In genomic region chr1:39381839-39382238, GRCh38 we compare ENCODE assay signal across 22 cellular contexts.
DNase-seq lines count a peak whose midpoint lies in the region; ATAC-seq, FAIRE-seq and TF ChIP-seq lines count a peak whose summit lies in the region.
"Had no signal": no experiment of that assay in that cellular context is flagged by ENCODE, and none has a peak within 500 bp of the region (broad histone marks: within the 10 kb centered on the region; RNA-seq: fewer than 3 reads in every experiment).

No MANE protein-coding gene starts in this region.

- DNase-seq in astrocyte of the hippocampus (ENCODE audit: low read depth, low spot score) (peak; percentile 39), endothelial cell of umbilical vein (ENCODE audit: low read depth, low spot score) (peak; percentile 90), right atrium auricular region (ENCODE audit: low spot score) (no peak), sigmoid colon (peak; percentile 81), cerebellar nuclear complex (lab: John Stamatoyannopoulos, UW) (no peak)
- no peak for DNase-seq in effector memory CD8-positive, alpha-beta T cell
- DNase-seq: activated T-cell treated with anti-CD3 and anti-CD28 coated beads, Interleukin-2, amount 50 U/mL, for 72 hours; cortex of kidney; foreskin melanocyte; NCI-H1105; NCI-H2081; NCI-H446; stimulated activated CD4-positive, alpha-beta T cell treated with anti-CD3 and anti-CD28 coated beads, Interleukin-1b, Interleukin-23, amount 100 ng/mL, for 48 hours had no signal

- H3K9me3 ChIP-seq in endothelial cell of umbilical vein (replicated peaks; ENCODE audit: control insufficient read depth, insufficient read depth, low read length) (no peaks in the 10 kb centered on the region), right atrium auricular region (no peaks in the 10 kb centered on the region), sigmoid colon (no peaks in the 10 kb centered on the region)
- H3K9me3 ChIP-seq: SJSA1 had no signal

- 85 to 88% methylated on average over 5 of the region's 5 CpGs for WGBS in sigmoid colon, 2 donors

- CTCF ChIA-PET in endothelial cell of umbilical vein (lab: Charles Lee), result interaction anchor here (0.9 to 13.2 kb wide), 6 partner anchors 12 to 283 kb away, joined by 3 to 273 read pairs (median 4); no protein-coding TSS in a partner anchor

- no peaks in the 10 kb centered on the region for H3K27me3 ChIP-seq in endothelial cell of umbilical vein (ENCODE audit: control insufficient read depth in 2 of 2, insufficient read depth in 2 of 2, low read length in 2 of 2)
- H3K27me3 ChIP-seq in right atrium auricular region, result no peaks in the 10 kb centered on the region
- no peaks in the 10 kb centered on the region for H3K27me3 ChIP-seq in sigmoid colon
- H3K27me3 ChIP-seq: SJSA1 had no signal

- intact Hi-C loops in endothelial cell of umbilical vein (cut with micrococcal nuclease), result loop anchor here (1.0 to 2.0 kb wide), 2 partner anchors 17 to 29 kb away; no protein-coding TSS in a partner anchor
- intact Hi-C loops in sigmoid colon (cut with DNase I), result no loop called here

- H3K79me2 ChIP-seq in endothelial cell of umbilical vein (ENCODE audit: control insufficient read depth, insufficient read depth, low read length), result peaks cover 7% of the 10 kb centered on the region

- TF ChIP-seq CTCF in endothelial cell of umbilical vein (IDR thresholded peaks at IDR 0.05; ENCODE audit: extremely low read depth in 1 of 2, insufficient read depth in 1 of 2, low read depth in 1 of 2, low read length in 2 of 2) (no peak), right atrium auricular region (IDR thresholded peaks at IDR 0.05) (no peak), sigmoid colon (IDR thresholded peaks at IDR 0.05) (no peak)

- peaks cover 82% of the 10 kb centered on the region for H3K36me3 Mint-ChIP-seq in effector memory CD8-positive, alpha-beta T cell (ENCODE audit: insufficient read depth)

- H3K4me2 ChIP-seq in endothelial cell of umbilical vein (ENCODE audit: insufficient read depth, low read length), result no peak overlapping the region

- TF ChIP-seq EP300 in sigmoid colon (IDR thresholded peaks at IDR 0.05), result no peak

- no peaks in the 10 kb centered on the region for H3K9me1 ChIP-seq in endothelial cell of umbilical vein (replicated peaks; ENCODE audit: control insufficient read depth, extremely low read depth, insufficient read depth, low read length)

- H2AFZ ChIP-seq in endothelial cell of umbilical vein (ENCODE audit: low read depth, low read length), result no peak overlapping the region

- peak overlapping the region; percentile 77 for H3K27ac ChIP-seq in endothelial cell of umbilical vein (ENCODE audit: insufficient read depth, low read depth, low read length)
- H3K27ac ChIP-seq in right atrium auricular region, result peak overlapping the region; percentile 6 to 47
- H3K27ac ChIP-seq in sigmoid colon, result peak overlapping the region; percentile 57 to 84 (median 70)
- H3K27ac ChIP-seq: SJSA1, skin epidermis had no signal

- no peak overlapping the region for H3K9ac ChIP-seq in endothelial cell of umbilical vein (replicated peaks; ENCODE audit: extremely low read depth, insufficient read depth, low read length)

- peak; percentile 61 for FAIRE-seq in endothelial cell of umbilical vein (lab: Jason Lieb, UNC)
- FAIRE-seq: H1 had no signal

- POLR2A ChIA-PET in endothelial cell of umbilical vein (lab: Charles Lee), result interaction anchor here (0.9 kb wide), 1 partner anchor 10 kb away, joined by 3 read pairs; no protein-coding TSS in a partner anchor

- no peak overlapping the region for H3K4me3 Mint-ChIP-seq in effector memory CD8-positive, alpha-beta T cell
- H3K4me3 Mint-ChIP-seq: activated naive CD4-positive, alpha-beta T cell treated with anti-CD3 and anti-CD28 coated beads, Interleukin-2, amount 50 U/mL, for 24 hours; activated T-cell treated with anti-CD3 and anti-CD28 coated beads, Interleukin-2, amount 50 U/mL, for 72 hours; CD14-positive monocyte; natural killer cell treated with Interleukin-12 subunit alpha and Interleukin-12 subunit beta and Interleukin-15 and Interleukin-18, amount 100 ng/mL, for 72 hours had no signal

- no peaks in the 10 kb centered on the region for H3K27me3 Mint-ChIP-seq in effector memory CD8-positive, alpha-beta T cell
- H3K27me3 Mint-ChIP-seq: activated naive CD4-positive, alpha-beta T cell treated with anti-CD3 and anti-CD28 coated beads, Interleukin-2, amount 50 U/mL, for 24 hours; natural killer cell treated with Interleukin-12 subunit alpha and Interleukin-12 subunit beta and Interleukin-15 and Interleukin-18, amount 100 ng/mL, for 72 hours had no signal

- H3K36me3 ChIP-seq in endothelial cell of umbilical vein (ENCODE audit: control insufficient read depth in 2 of 2, extremely low read depth in 1 of 2, insufficient read depth in 2 of 2, low read length in 2 of 2) (peaks cover 15 to 22% of the 10 kb centered on the region in 2 experiments), right atrium auricular region (peaks cover 74% of the 10 kb centered on the region), sigmoid colon (peaks cover 10 to 95% (median 43%) of the 10 kb centered on the region in 4 donors)

- no peaks in the 10 kb centered on the region for H4K20me1 ChIP-seq in endothelial cell of umbilical vein (replicated peaks; ENCODE audit: control insufficient read depth, extremely low read depth, insufficient read depth, low read length)

- peaks cover 3 to 4% of the 10 kb centered on the region in 2 donors for H3K4me1 Mint-ChIP-seq in effector memory CD8-positive, alpha-beta T cell (ENCODE audit: low read depth in 2 of 2)
- H3K4me1 Mint-ChIP-seq: activated naive CD4-positive, alpha-beta T cell treated with anti-CD3 and anti-CD28 coated beads, Interleukin-2, amount 50 U/mL, for 24 hours had no signal

- no peak overlapping the region for H3K27ac Mint-ChIP-seq in effector memory CD8-positive, alpha-beta T cell
- H3K27ac Mint-ChIP-seq: activated naive CD4-positive, alpha-beta T cell treated with anti-CD3 and anti-CD28 coated beads, Interleukin-2, amount 50 U/mL, for 24 hours; activated T-cell treated with anti-CD3 and anti-CD28 coated beads, Interleukin-2, amount 50 U/mL, for 72 hours; natural killer cell treated with Interleukin-12 subunit alpha and Interleukin-12 subunit beta and Interleukin-15 and Interleukin-18, amount 100 ng/mL, for 72 hours had no signal

- H3K4me1 ChIP-seq in endothelial cell of umbilical vein (ENCODE audit: control insufficient read depth, extremely low read depth, insufficient read depth, low read length) (peaks cover 25% of the 10 kb centered on the region), right atrium auricular region (peaks cover 0 to 5% of the 10 kb centered on the region in 2 donors), sigmoid colon (peaks cover 0 to 36% (median 23%) of the 10 kb centered on the region in 4 donors)

- BruUV-seq in endothelial cell of umbilical vein (replicated peaks; lab: Mats Ljungman, UMichigan), result no TSS peak

- dilution Hi-C loops in endothelial cell of umbilical vein (cut with MboI; ENCODE audit: extremely low pct_ligation_motif_present, low sequenced_read_pairs), result no loop called here

- ATAC-seq in effector memory CD8-positive, alpha-beta T cell (replicated peaks), result no peak
- ATAC-seq in HG02678 (IDR thresholded peaks at IDR 0.05; ENCODE audit: unreplicated experiment) (no peak), GM18511 (IDR thresholded peaks at IDR 0.05; ENCODE audit: unreplicated experiment) (no peak)
- ATAC-seq: activated T-cell treated with anti-CD3 and anti-CD28 coated beads, Interleukin-2, amount 50 U/mL, for 72 hours; natural killer cell treated with Interleukin-12 subunit alpha and Interleukin-12 subunit beta and Interleukin-15 and Interleukin-18, amount 100 ng/mL, for 72 hours; Panc1 had no signal

- H3K4me3 ChIP-seq in endothelial cell of umbilical vein (replicated peaks in 1 of 3; ENCODE audit: insufficient read depth in 1 of 3, low read depth in 1 of 3, low read length in 3 of 3) (no peak overlapping the region), right atrium auricular region (no peak overlapping the region), sigmoid colon (no peak overlapping the region)
- H3K4me3 ChIP-seq: SJSA1, skin epidermis had no signal

- no peak for TF ChIP-seq POLR2A in endothelial cell of umbilical vein (IDR thresholded peaks at IDR 0.05; ENCODE audit: low read depth, low read length)
- TF ChIP-seq POLR2A in sigmoid colon (IDR thresholded peaks at IDR 0.05), result no peak

- H3K9me3 Mint-ChIP-seq in effector memory CD8-positive, alpha-beta T cell, result no peaks in the 10 kb centered on the region
- H3K9me3 Mint-ChIP-seq: activated naive CD4-positive, alpha-beta T cell treated with anti-CD3 and anti-CD28 coated beads, Interleukin-2, amount 50 U/mL, for 24 hours; activated T-cell treated with anti-CD3 and anti-CD28 coated beads, Interleukin-2, amount 50 U/mL, for 72 hours; CD14-positive monocyte; natural killer cell treated with Interleukin-12 subunit alpha and Interleukin-12 subunit beta and Interleukin-15 and Interleukin-18, amount 100 ng/mL, for 72 hours had no signal

TF ChIP-seq in endothelial cell of umbilical vein, 7 proteins besides CTCF, POLR2A, EP300 and RAD21:
- TF ChIP-seq GATA2 (IDR thresholded peaks at IDR 0.05; ENCODE audit: insufficient read depth, insufficient read length, low read depth, low read length) (peak; percentile 34), POLR2AphosphoS5 (IDR thresholded peaks at IDR 0.05; ENCODE audit: insufficient read depth, low read depth, low read length) (no peak), JUN (IDR thresholded peaks at IDR 0.05; ENCODE audit: borderline replicate concordance, insufficient read depth, insufficient read length, low read depth) (peak; percentile 41)

Comparison
In these comparisons a context has a peak if more than half of its experiments do, and no peak if none do; other contexts are left out.
1. DNase-seq: peak in astrocyte of the hippocampus (single experiment), endothelial cell of umbilical vein (single experiment) and sigmoid colon (single experiment); none in right atrium auricular region (single experiment), effector memory CD8-positive, alpha-beta T cell (0 of 3) and cerebellar nuclear complex (0 of 2).
2. H3K27ac ChIP-seq: peak in every context shown above with its lines; median percentile 77 in endothelial cell of umbilical vein; 70 in sigmoid colon; 26 in right atrium auricular region.